In genomic region chr11:112453601-112454577, GRCh38 we compare ENCODE assay signal across 8 cellular contexts.
A peak's percentile ranks its signal among the peaks of the same experiment; 100 is the strongest.
DNase-seq lines count a peak whose midpoint lies in the region; ATAC-seq lines count a peak whose summit lies in the region.

No MANE protein-coding gene starts in this region.

- CTCF ChIA-PET in activated CD8-positive, alpha-beta memory T cell treated with anti-CD3 and anti-CD28 coated beads, Interleukin-2, amount 10 ng/mL, durations not matched to agents 7 days and 5 days (lab: Charles Lee) = interaction anchor here (0.8 to 1.4 kb wide), 9 partner anchors 14 to 232 kb away, joined by 3 to 7 read pairs (median 3); no protein-coding TSS in a partner anchor

- H3K18ac ChIP-seq in neuronal stem cell (ENCODE audit: low read length) = no peak overlapping the region

- H3K4me3 ChIP-seq in neuronal stem cell (ENCODE audit: low read length in 2 of 2) = no peak overlapping the region

- WGBS in neuronal stem cell (ENCODE audit: extremely low coverage in 2 of 2, insufficient read length in 2 of 2, insufficient replicate concordance in 1 of 2), 2 donors = no CpG with 5 or more reads among the region's 4 CpGs

- no peak overlapping the region for H3K27ac Mint-ChIP-seq in activated CD8-positive, alpha-beta memory T cell treated with anti-CD3 and anti-CD28 coated beads, Interleukin-2, amount 10 ng/mL, durations not matched to agents 7 days and 5 days

- no peak overlapping the region for H3K4ac ChIP-seq in neuronal stem cell (ENCODE audit: low read length)

- peaks cover 3% of the 10 kb centered on the region for H3K9me3 Mint-ChIP-seq in activated CD8-positive, alpha-beta memory T cell treated with anti-CD3 and anti-CD28 coated beads, Interleukin-2, amount 10 ng/mL, durations not matched to agents 7 days and 5 days (ENCODE audit: low read depth)

- peaks cover 4% of the 10 kb centered on the region for H3K4me1 Mint-ChIP-seq in activated CD8-positive, alpha-beta memory T cell treated with anti-CD3 and anti-CD28 coated beads, Interleukin-2, amount 10 ng/mL, durations not matched to agents 7 days and 5 days

- no peak overlapping the region for H2AFZ ChIP-seq in neuronal stem cell (ENCODE audit: low read length)

- H2BK12ac ChIP-seq in neuronal stem cell (ENCODE audit: low read length) = no peak overlapping the region

- peaks cover 12% of the 10 kb centered on the region for H3K27me3 Mint-ChIP-seq in activated CD8-positive, alpha-beta memory T cell treated with anti-CD3 and anti-CD28 coated beads, Interleukin-2, amount 10 ng/mL, durations not matched to agents 7 days and 5 days

- ATAC-seq in activated CD8-positive, alpha-beta memory T cell treated with anti-CD3 and anti-CD28 coated beads, Interleukin-2, amount 10 ng/mL, durations not matched to agents 7 days and 5 days = no peak
- ATAC-seq in GM19455 (IDR thresholded peaks at IDR 0.05; ENCODE audit: unreplicated experiment) = no peak

- H3K27me3 ChIP-seq in neuronal stem cell (ENCODE audit: control insufficient read depth in 3 of 3, insufficient read depth in 3 of 3, low read depth in 1 of 3, low read length in 3 of 3) = no peaks in the 10 kb centered on the region

- H3K4me3 Mint-ChIP-seq in activated CD8-positive, alpha-beta memory T cell treated with anti-CD3 and anti-CD28 coated beads, Interleukin-2, amount 10 ng/mL, durations not matched to agents 7 days and 5 days = no peak overlapping the region

- H3K4me2 ChIP-seq in neuronal stem cell (ENCODE audit: insufficient read depth, low read length, poor library complexity, severe bottlenecking) = no peak overlapping the region

- H3K27ac ChIP-seq in neuronal stem cell (replicated peaks; ENCODE audit: low read length) = no peak overlapping the region

- no peaks in the 10 kb centered on the region for H3K79me1 ChIP-seq in neuronal stem cell (ENCODE audit: low read depth, low read length)

- H2BK15ac ChIP-seq in neuronal stem cell (ENCODE audit: low read length) = no peak overlapping the region

- H2AK5ac ChIP-seq in neuronal stem cell (ENCODE audit: low read depth, low read length) = no peak overlapping the region

- H4K8ac ChIP-seq in neuronal stem cell (ENCODE audit: low read depth, low read length) = no peak overlapping the region

- no peak overlapping the region for H2BK120ac ChIP-seq in neuronal stem cell (ENCODE audit: low read depth, low read length)

- H3K14ac ChIP-seq in neuronal stem cell (ENCODE audit: low read length) = no peak overlapping the region

- H3K9ac ChIP-seq in neuronal stem cell (ENCODE audit: low read depth, low read length, poor library complexity) = no peak overlapping the region

- H3K36me3 ChIP-seq in neuronal stem cell (replicated peaks in 1 of 2; ENCODE audit: control insufficient read depth in 2 of 2, insufficient read depth in 2 of 2, low read length in 2 of 2) = no peaks in the 10 kb centered on the region

- H3K4me1 ChIP-seq in neuronal stem cell (ENCODE audit: control insufficient read depth in 2 of 2, insufficient read depth in 1 of 2, low read depth in 1 of 2, low read length in 2 of 2) = no peaks in the 10 kb centered on the region

- H3K9me3 ChIP-seq in neuronal stem cell (replicated peaks in 1 of 2; ENCODE audit: control insufficient read depth in 2 of 2, insufficient read depth in 1 of 2, low read depth in 1 of 2, low read length in 2 of 2) = no peaks in the 10 kb centered on the region

- peak; percentile 5 to 39 for DNase-seq in NCI-H524 (lab: John Stamatoyannopoulos, UW)
- no peak for DNase-seq in NCI-H524 treated with DMSO at 0.1 percent for 48 hours (lab: John Stamatoyannopoulos, UW)
- peak; percentile 36 for DNase-seq in LHCN-M2 (ENCODE audit: low read depth)
- peak; percentile 61 for DNase-seq in activated CD8-positive, alpha-beta memory T cell treated with anti-CD3 and anti-CD28 coated beads, Interleukin-2, amount 10 ng/mL, durations not matched to agents 7 days and 5 days
- peak; percentile 36 for DNase-seq in glomerular visceral epithelial cell (ENCODE audit: extremely low spot score)
- DNase-seq in stimulated activated CD4-positive, alpha-beta T cell treated with anti-CD3 and anti-CD28 coated beads, Interleukin-2, amount 100 ng/mL, for 48 hours = peak; percentile 36 to 46
- no peak for DNase-seq in neuronal stem cell (ENCODE audit: low spot score)

- no peak overlapping the region for H4K91ac ChIP-seq in neuronal stem cell (ENCODE audit: low read depth, low read length, poor library complexity)

- H3K36me3 Mint-ChIP-seq in activated CD8-positive, alpha-beta memory T cell treated with anti-CD3 and anti-CD28 coated beads, Interleukin-2, amount 10 ng/mL, durations not matched to agents 7 days and 5 days = no peaks in the 10 kb centered on the region

- no peak overlapping the region for H3K23ac ChIP-seq in neuronal stem cell (ENCODE audit: low read depth, low read length, poor library complexity)

- no peak overlapping the region for H2BK5ac ChIP-seq in neuronal stem cell (ENCODE audit: low read length)

Comparison
In these comparisons a context has a peak if more than half of its experiments do, and no peak if none do; other contexts are left out.
1. DNase-seq: peak in NCI-H524 (2 of 2), LHCN-M2 (single experiment), activated CD8-positive, alpha-beta memory T cell treated with anti-CD3 and anti-CD28 coated beads, Interleukin-2, amount 10 ng/mL, durations not matched to agents 7 days and 5 days (single experiment), glomerular visceral epithelial cell (single experiment) and stimulated activated CD4-positive, alpha-beta T cell treated with anti-CD3 and anti-CD28 coated beads, Interleukin-2, amount 100 ng/mL, for 48 hours (2 of 2); none in NCI-H524 treated with DMSO at 0.1 percent for 48 hours (single experiment) and neuronal stem cell (single experiment).